In genomic region chr15:68700395-68701123, GRCh38 we compare ENCODE assay signal across 8 cellular contexts.
DNase-seq lines count a peak whose midpoint lies in the region; ATAC-seq and TF ChIP-seq lines count a peak whose summit lies in the region.

No MANE protein-coding gene starts in this region.

- peaks cover 0 to 19% (median 14%) of the 10 kb centered on the region in 5 donors for H3K27me3 Mint-ChIP-seq in naive thymus-derived CD4-positive, alpha-beta T cell

- intact Hi-C loops in naive thymus-derived CD4-positive, alpha-beta T cell (cut with micrococcal nuclease) = no loop called here

- ATAC-seq in naive thymus-derived CD4-positive, alpha-beta T cell = no peak

- H3K27ac ChIP-seq in naive thymus-derived CD4-positive, alpha-beta T cell (ENCODE audit: low read depth, low read length) = no peak overlapping the region

- CTCF ChIA-PET in naive thymus-derived CD4-positive, alpha-beta T cell (lab: Charles Lee) = no interaction called here

- DNase-seq in DMS153 treated with DMSO at 0.1 percent for 48 hours (lab: John Stamatoyannopoulos, UW; ENCODE audit: unreplicated experiment) = peak; percentile 34
- peak; percentile 18 to 67 for DNase-seq in NCI-H446 (lab: John Stamatoyannopoulos, UW)
- DNase-seq in fibroblast of mammary gland (ENCODE audit: low read depth) = peak; percentile 22
- peak; percentile 8 for DNase-seq in non-pigmented ciliary epithelial cell (ENCODE audit: low read depth)
- DNase-seq in UCSD-AML1 (lab: John Stamatoyannopoulos, UW; ENCODE audit: unreplicated experiment) = no peak
- DNase-seq in naive thymus-derived CD4-positive, alpha-beta T cell = no peak
- DNase-seq in HCEC 1CT = no peak
- no peak for DNase-seq in SIG-M5 treated with dmso at 0.1 percent for 504 hours (lab: John Stamatoyannopoulos, UW; ENCODE audit: unreplicated experiment)

- no peak overlapping the region for H3K27ac Mint-ChIP-seq in naive thymus-derived CD4-positive, alpha-beta T cell

- TF ChIP-seq CTCF in fibroblast of mammary gland (conservative IDR thresholded peaks at IDR 0.05; ENCODE audit: control insufficient read depth, insufficient read depth, low read depth, low read length) = no peak

- H3K36me3 Mint-ChIP-seq in naive thymus-derived CD4-positive, alpha-beta T cell = no peaks in the 10 kb centered on the region

- peaks cover 0 to 3% (median 0%) of the 10 kb centered on the region in 11 donors for H3K9me3 Mint-ChIP-seq in naive thymus-derived CD4-positive, alpha-beta T cell

- no peak overlapping the region for H3K4me3 Mint-ChIP-seq in naive thymus-derived CD4-positive, alpha-beta T cell

- H3K9me3 ChIP-seq in naive thymus-derived CD4-positive, alpha-beta T cell (ENCODE audit: control insufficient read depth in 2 of 3, low read length in 3 of 3) = no peaks in the 10 kb centered on the region

- H3K4me1 ChIP-seq in naive thymus-derived CD4-positive, alpha-beta T cell (ENCODE audit: control insufficient read depth in 2 of 2, insufficient read depth in 2 of 2, low read length in 2 of 2) = no peaks in the 10 kb centered on the region

- no peaks in the 10 kb centered on the region for H3K27me3 ChIP-seq in naive thymus-derived CD4-positive, alpha-beta T cell (ENCODE audit: control insufficient read depth in 2 of 2, insufficient read depth in 2 of 2, low read length in 2 of 2)

- H3K36me3 ChIP-seq in naive thymus-derived CD4-positive, alpha-beta T cell (ENCODE audit: control insufficient read depth in 2 of 3, insufficient read depth in 3 of 3, low read length in 3 of 3) = no peaks in the 10 kb centered on the region

- no peak overlapping the region for H3K4me3 ChIP-seq in fibroblast of mammary gland (ENCODE audit: control insufficient read depth, low read depth, low read length)
- H3K4me3 ChIP-seq in naive thymus-derived CD4-positive, alpha-beta T cell (ENCODE audit: low read length) = no peak overlapping the region

- H3K4me1 Mint-ChIP-seq in naive thymus-derived CD4-positive, alpha-beta T cell = peaks cover 0 to 6% (median 0%) of the 10 kb centered on the region in 7 donors

- POLR2A ChIA-PET in naive thymus-derived CD4-positive, alpha-beta T cell (lab: Charles Lee) = no interaction called here

Comparison
In these comparisons a context has a peak if more than half of its experiments do, and no peak if none do; other contexts are left out.
1. DNase-seq: peak in DMS153 treated with DMSO at 0.1 percent for 48 hours (single experiment), NCI-H446 (2 of 2), fibroblast of mammary gland (single experiment) and non-pigmented ciliary epithelial cell (single experiment); none in UCSD-AML1 (single experiment), naive thymus-derived CD4-positive, alpha-beta T cell (0 of 9), HCEC 1CT (single experiment) and SIG-M5 treated with dmso at 0.1 percent for 504 hours (single experiment).